14 cellular contexts compared by ENCODE assay signal in the genomic region with DNA sequence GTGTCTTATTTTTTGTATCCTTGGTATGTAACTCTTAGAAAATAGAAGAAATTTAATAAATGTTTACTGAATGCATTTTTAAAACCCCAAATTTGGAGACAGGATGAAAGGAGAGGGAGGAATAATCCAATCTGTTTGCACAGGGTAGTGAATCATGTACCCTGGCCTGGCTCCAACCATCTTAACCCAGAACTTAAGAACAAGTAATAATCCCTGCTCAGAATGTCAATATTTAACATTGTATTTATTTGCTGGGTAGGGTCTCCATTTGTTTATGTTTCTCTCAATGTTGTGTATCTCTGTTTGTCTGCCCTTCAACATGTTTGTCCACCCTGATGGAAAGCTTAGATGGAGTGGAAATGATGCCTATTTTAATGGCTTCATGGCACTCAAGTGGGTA. TPM values are rescaled to one million over a fixed set of nuclear protein-coding genes. Genes with fewer than 3 reads are reported as not detected.
DNase-seq lines count a peak whose midpoint lies in the region; ATAC-seq and TF ChIP-seq lines count a peak whose summit lies in the region.
"Had no signal": no experiment of that assay in that cellular context is flagged by ENCODE, and none has a peak within 500 bp of the region (broad histone marks: within the 10 kb centered on the region; RNA-seq: fewer than 3 reads in every experiment).

No MANE protein-coding gene starts in this region.

- H3K27me3 Mint-ChIP-seq in activated CD8-positive, alpha-beta T cell treated with anti-CD3 and anti-CD28 coated beads, Interleukin-2, amount 10 ng/mL, durations not matched to agents 7 days and 5 days (ENCODE audit: low read depth) = no peaks in the 10 kb centered on the region

- ATAC-seq in HG02884 (IDR thresholded peaks at IDR 0.05; ENCODE audit: unreplicated experiment) = no peak
- ATAC-seq in activated CD8-positive, alpha-beta T cell treated with anti-CD3 and anti-CD28 coated beads, Interleukin-2, amount 10 ng/mL, durations not matched to agents 7 days and 5 days = no peak

- no peaks in the 10 kb centered on the region for H3K36me3 Mint-ChIP-seq in activated CD8-positive, alpha-beta T cell treated with anti-CD3 and anti-CD28 coated beads, Interleukin-2, amount 10 ng/mL, durations not matched to agents 7 days and 5 days (ENCODE audit: low read depth)

- peak; percentile 91 for DNase-seq in DMS79 treated with DMSO at 0.1 percent for 48 hours (lab: John Stamatoyannopoulos, UW)
- peak; percentile 53 for DNase-seq in NCI-H1092 treated with DMSO at 0.1 percent for 48 hours (lab: John Stamatoyannopoulos, UW)
- peak; percentile 72 for DNase-seq in astrocyte of the spinal cord (ENCODE audit: low read depth, low spot score)
- DNase-seq in myocyte (ENCODE audit: low read depth) = peak; percentile 44
- no peak for DNase-seq in G401 (ENCODE audit: low spot score)
- DNase-seq in activated CD8-positive, alpha-beta T cell treated with anti-CD3 and anti-CD28 coated beads, Interleukin-2, amount 10 ng/mL, durations not matched to agents 7 days and 5 days = no peak
- DNase-seq in mesenteric fat pad (ENCODE audit: low spot score) = no peak
- DNase-seq: activated CD4-positive, alpha-beta memory T cell treated with anti-CD3 and anti-CD28 coated beads, Interleukin-2, amount 10 ng/mL, durations not matched to agents 7 days and 5 days; activated naive CD4-positive, alpha-beta T cell; NCI-H2081 treated with DMSO at 0.1 percent for 48 hours; spleen; T-helper 9 cell had no signal

- in situ Hi-C loops in astrocyte of the spinal cord (cut with HindIII; ENCODE audit: low sequenced_read_pairs) (no loop called here), G401 (cut with HindIII; ENCODE audit: low sequenced_read_pairs) (no loop called here)

- no peaks in the 10 kb centered on the region for H3K4me1 Mint-ChIP-seq in activated CD8-positive, alpha-beta T cell treated with anti-CD3 and anti-CD28 coated beads, Interleukin-2, amount 10 ng/mL, durations not matched to agents 7 days and 5 days (ENCODE audit: low read depth)
- H3K4me1 Mint-ChIP-seq: activated CD4-positive, alpha-beta memory T cell treated with anti-CD3 and anti-CD28 coated beads, Interleukin-2, amount 10 ng/mL, durations not matched to agents 7 days and 5 days had no signal

- H3K4me3 ChIP-seq in astrocyte of the spinal cord (ENCODE audit: low read depth, low read length) = no peak overlapping the region
- H3K4me3 ChIP-seq: coronary artery, spleen had no signal

- CTCF ChIA-PET in activated CD8-positive, alpha-beta T cell treated with anti-CD3 and anti-CD28 coated beads, Interleukin-2, amount 10 ng/mL, durations not matched to agents 7 days and 5 days (lab: Charles Lee) = no interaction called here

- POLR2A ChIA-PET in activated CD8-positive, alpha-beta T cell treated with anti-CD3 and anti-CD28 coated beads, Interleukin-2, amount 10 ng/mL, durations not matched to agents 7 days and 5 days (lab: Charles Lee) = no interaction called here

- H3K27ac Mint-ChIP-seq in activated CD8-positive, alpha-beta T cell treated with anti-CD3 and anti-CD28 coated beads, Interleukin-2, amount 10 ng/mL, durations not matched to agents 7 days and 5 days = no peak overlapping the region
- H3K27ac Mint-ChIP-seq: activated CD4-positive, alpha-beta memory T cell treated with anti-CD3 and anti-CD28 coated beads, Interleukin-2, amount 10 ng/mL, durations not matched to agents 7 days and 5 days had no signal

- H3K4me3 Mint-ChIP-seq in activated CD8-positive, alpha-beta T cell treated with anti-CD3 and anti-CD28 coated beads, Interleukin-2, amount 10 ng/mL, durations not matched to agents 7 days and 5 days = no peak overlapping the region
- H3K4me3 Mint-ChIP-seq: activated CD4-positive, alpha-beta memory T cell treated with anti-CD3 and anti-CD28 coated beads, Interleukin-2, amount 10 ng/mL, durations not matched to agents 7 days and 5 days had no signal

- no peak for TF ChIP-seq CTCF in astrocyte of the spinal cord (IDR thresholded peaks at IDR 0.05; ENCODE audit: low read depth, low read length)

- H3K9me3 Mint-ChIP-seq in activated CD8-positive, alpha-beta T cell treated with anti-CD3 and anti-CD28 coated beads, Interleukin-2, amount 10 ng/mL, durations not matched to agents 7 days and 5 days (ENCODE audit: insufficient read depth) = no peaks in the 10 kb centered on the region
- H3K9me3 Mint-ChIP-seq: activated CD4-positive, alpha-beta memory T cell treated with anti-CD3 and anti-CD28 coated beads, Interleukin-2, amount 10 ng/mL, durations not matched to agents 7 days and 5 days had no signal

RNA-seq across cellular contexts. Expression of gene CDC42BPA, which starts 54.4 kb away (rescaled TPM):
- total RNA-seq in myocyte (37.0 and 54.3 TPM in 2 replicates), mesenteric fat pad (42.5 TPM)
- polyA plus RNA-seq in myocyte (2012) = 16.0 TPM
- total RNA-seq in G401 (2014; rRNA removed; shearing (Covaris generic)) = 9.8 and 13.1 TPM in 2 replicates
- under 1 TPM; 0.32 to 0.89 TPM for total RNA-seq in activated CD8-positive, alpha-beta T cell treated with anti-CD3 and anti-CD28 coated beads, Interleukin-2, amount 10 ng/mL, durations not matched to agents 7 days and 5 days

Comparison
In these comparisons a context has a peak if more than half of its experiments do, and no peak if none do; other contexts are left out.
1. DNase-seq: peak in DMS79 treated with DMSO at 0.1 percent for 48 hours (single experiment), NCI-H1092 treated with DMSO at 0.1 percent for 48 hours (single experiment), astrocyte of the spinal cord (single experiment) and myocyte (single experiment); none in G401 (single experiment), activated CD8-positive, alpha-beta T cell treated with anti-CD3 and anti-CD28 coated beads, Interleukin-2, amount 10 ng/mL, durations not matched to agents 7 days and 5 days (single experiment) and mesenteric fat pad (single experiment).